In the genomic region with DNA sequence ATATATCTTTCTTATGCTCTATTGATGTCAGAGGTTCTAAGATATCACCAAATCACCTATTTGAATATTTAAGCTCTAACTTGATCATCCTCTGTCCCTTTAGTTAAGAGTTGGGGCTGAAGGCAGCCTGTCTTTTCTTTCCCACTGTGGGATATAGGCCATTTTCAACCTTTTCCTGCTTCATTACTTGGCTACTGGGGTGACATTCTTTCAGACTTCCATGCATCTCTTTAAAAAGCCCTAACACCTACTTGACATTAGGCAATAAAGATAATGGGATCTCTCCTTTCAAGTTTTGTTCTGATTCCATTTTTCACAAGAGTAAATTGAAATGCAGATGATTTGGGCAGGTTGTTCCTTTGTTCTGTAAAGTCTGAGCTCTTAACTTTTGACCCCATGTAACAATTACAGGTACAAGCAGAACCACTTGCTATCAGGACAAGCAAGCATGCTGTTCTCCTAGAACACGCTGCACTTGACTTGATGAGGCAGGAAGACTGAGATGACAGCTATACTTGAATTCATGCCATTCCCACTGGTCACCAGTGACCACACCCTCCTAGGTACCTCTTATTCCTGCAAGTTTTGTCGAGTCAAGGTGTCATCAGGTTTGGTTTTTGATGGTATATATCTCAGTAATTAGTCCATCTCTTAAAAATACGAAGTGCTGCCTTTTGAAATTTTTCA, we compare ENCODE assay signal across 24 cellular contexts. TPM values are rescaled to one million over a fixed set of nuclear protein-coding genes. Genes with fewer than 3 reads are reported as not detected.
"Had no signal": no experiment of that assay in that cellular context is flagged by ENCODE, and none has a peak within 500 bp of the region (broad histone marks: within the 10 kb centered on the region; RNA-seq: fewer than 3 reads in every experiment).

No MANE protein-coding gene starts in this region.

- H3K4me3 ChIP-seq: colonic mucosa, gastroesophageal sphincter, hepatocyte, sigmoid colon, stomach, suprapubic skin, tibial artery, uterus had no signal

- H3K4me2 ChIP-seq: hepatocyte had no signal

- H3K4me1 ChIP-seq: colonic mucosa, gastroesophageal sphincter, tibial artery, uterus had no signal

- H3K9me3 ChIP-seq: colonic mucosa, gastroesophageal sphincter, sigmoid colon, stomach, suprapubic skin, tibial artery, uterus had no signal

- H3K36me3 ChIP-seq: colonic mucosa, gastroesophageal sphincter, stomach, suprapubic skin, tibial artery, uterus had no signal

- DNase-seq: activated CD4-positive, alpha-beta T cell treated with anti-CD3 and anti-CD28 coated beads for 36 hours; activated CD4-positive, alpha-beta T cell treated with anti-CD3 and anti-CD28 coated beads, Interleukin-2, amount 50 U/mL, for 4 hours; activated CD4-positive, CD25-positive, alpha-beta regulatory T cell; activated naive CD4-positive, alpha-beta T cell treated with Interleukin-2 at 50 U/mL for 16 hours; activated T-cell treated with anti-CD3 and anti-CD28 coated beads for 4 hours; activated T-cell treated with anti-CD3 and anti-CD28 coated beads, Interleukin-2, amount 50 U/mL, for 72 hours; anterior cingulate cortex; cerebellar nuclear complex; colonic mucosa; effector CD8-positive, alpha-beta T cell; mammary epithelial cell; sigmoid colon; small intestine; stimulated activated CD4-positive, alpha-beta T cell treated with anti-CD3 and anti-CD28 coated beads, Interleukin-4, amount 100 ng/mL, for 4 hours; stimulated activated CD8-positive, alpha-beta memory T cell treated with anti-CD3 and anti-CD28 coated beads, Interleukin-4, amount 100 ng/mL, for 48 hours; stomach; T-helper 1 cell; tibial artery; uterus had no signal

- H3K27ac ChIP-seq: colonic mucosa, gastroesophageal sphincter, hepatocyte, sigmoid colon, stomach, suprapubic skin, tibial artery, uterus had no signal

- ATAC-seq: activated CD4-positive, alpha-beta T cell treated with anti-CD3 and anti-CD28 coated beads for 36 hours; activated T-cell treated with anti-CD3 and anti-CD28 coated beads, Interleukin-2, amount 50 U/mL, for 72 hours; gastroesophageal sphincter; stimulated activated memory B cell treated with anti-CD40 and anti-IgM and Interleukin-4, amounts not matched to agents 10 μg/mL and 1 μg/mL and 100 μg/mL, for 72 hours had no signal

- FAIRE-seq: small intestine had no signal

- H2AFZ ChIP-seq: hepatocyte had no signal

- H3K27me3 ChIP-seq: sigmoid colon, suprapubic skin, tibial artery, uterus had no signal

- H3K79me2 ChIP-seq: hepatocyte had no signal

RNA-seq across cellular contexts. Expression of gene HOPX, which starts 18.2 kb away (rescaled TPM):
- total RNA-seq: epithelial cell of proximal tubule had no signal
